In the genomic region with DNA sequence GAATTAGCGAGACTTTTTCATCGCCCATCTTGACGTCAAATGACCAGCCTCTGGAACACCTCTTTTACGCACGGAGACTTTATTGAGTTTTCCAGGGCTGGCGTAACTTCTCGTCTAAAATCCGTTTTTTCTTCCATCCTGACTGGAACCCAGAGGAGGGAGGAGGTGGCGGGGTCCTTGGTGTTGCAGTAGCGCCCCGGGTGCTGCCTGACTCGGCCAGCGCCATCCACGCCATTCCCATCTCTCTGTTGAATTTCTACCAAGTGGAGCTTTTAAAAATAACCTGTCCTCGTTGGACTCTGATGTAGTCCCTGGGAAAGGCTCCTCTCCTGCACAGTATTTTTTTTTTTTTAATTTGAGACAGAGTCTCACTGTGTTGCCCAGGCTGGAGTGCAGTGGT, we compare ENCODE assay signal across 30 cellular contexts.
"Had no signal": no experiment of that assay in that cellular context is flagged by ENCODE, and none has a peak within 500 bp of the region (broad histone marks: within the 10 kb centered on the region; RNA-seq: fewer than 3 reads in every experiment).

No MANE protein-coding gene starts in this region.

- H3K27me3 ChIP-seq: MG63 had no signal

- DNase-seq: Karpas-422, Kasumi-1, MG63, MM.1S, MV-4-11, NCI-H1048, NCI-H1092, NCI-H1105, NCI-H1105 treated with DMSO at 0.1 percent for 48 hours, NCI-H1417 treated with DMSO at 0.1 percent for 48 hours, NCI-H1436, NCI-H1436 treated with DMSO at 0.1 percent for 48 hours, NCI-H146, NCI-H1694, NCI-H1694 treated with DMSO at 0.1 percent for 48 hours, NCI-H187, NCI-H187 treated with DMSO at 0.1 percent for 48 hours, NCI-H1930, NCI-H2029, NCI-H2029 treated with DMSO at 0.1 percent for 48 hours, NCI-H2081, NCI-H2081 treated with DMSO at 0.1 percent for 48 hours, NCI-H2107, NCI-H2171, NCI-H2227 treated with DMSO at 0.1 percent for 48 hours, NCI-H226, NCI-H345, NCI-H446, NCI-H446 treated with DMSO at 0.1 percent for 48 hours, NCI-H510A had no signal

- H3K4me3 ChIP-seq: MG63 had no signal
